In the genomic region with DNA sequence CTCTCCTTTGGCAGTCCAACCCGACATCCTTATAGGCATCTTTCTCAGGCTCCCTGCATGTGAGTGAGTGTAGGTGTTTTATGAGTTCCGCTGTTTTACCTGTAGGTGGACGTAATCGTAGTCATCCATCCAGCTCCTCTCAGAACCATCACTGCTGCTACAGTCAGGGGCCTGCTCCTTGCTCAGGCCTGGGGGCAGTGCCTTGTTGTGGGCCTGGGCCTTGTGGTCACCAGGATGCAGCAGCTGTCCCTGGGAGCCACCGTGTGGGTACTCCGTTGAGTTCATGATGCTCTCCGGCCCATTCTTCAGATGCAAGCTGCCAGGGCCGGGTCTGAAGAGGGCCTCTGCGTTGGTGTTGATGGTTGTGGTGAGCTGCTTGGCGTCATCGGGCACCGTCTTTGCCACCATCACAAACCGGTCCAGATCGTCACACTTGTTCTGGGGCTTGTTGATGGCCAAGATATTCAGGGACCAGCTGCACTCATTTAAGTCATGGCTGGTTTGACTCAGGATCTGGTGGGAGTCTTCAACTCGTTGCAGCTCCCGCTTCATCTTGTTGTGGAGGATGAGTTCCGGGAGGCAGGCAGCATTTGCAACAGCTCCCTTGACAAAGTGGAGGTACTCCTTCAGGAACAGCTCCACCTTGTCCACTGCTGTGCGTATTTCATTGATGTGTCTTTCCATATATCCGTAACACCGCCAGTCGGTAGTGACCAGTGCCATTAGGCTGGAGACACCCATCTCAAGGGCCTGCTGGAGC, we compare ENCODE assay signal across 16 cellular contexts. TPM values are rescaled to one million over a fixed set of nuclear protein-coding genes. Genes with fewer than 3 reads are reported as not detected.
A peak's percentile ranks its signal among the peaks of the same experiment; 100 is the strongest.
DNase-seq lines count a peak whose midpoint lies in the region; ATAC-seq and TF ChIP-seq lines count a peak whose summit lies in the region.
"Had no signal": no experiment of that assay in that cellular context is flagged by ENCODE, and none has a peak within 500 bp of the region (broad histone marks: within the 10 kb centered on the region; RNA-seq: fewer than 3 reads in every experiment).

No MANE protein-coding gene starts in this region.

- peak; percentile 13 for DNase-seq in DMS53 (lab: John Stamatoyannopoulos, UW)
- no peak for DNase-seq in DMS53 treated with DMSO at 0.1 percent for 48 hours (lab: John Stamatoyannopoulos, UW; ENCODE audit: unreplicated experiment)
- peak; percentile 8 for DNase-seq in HT-29 (ENCODE audit: low spot score)
- DNase-seq in neuronal stem cell (ENCODE audit: low spot score), result no peak
- DNase-seq in upper lobe of right lung, result no peak
- no peak for DNase-seq in SKM-1 (lab: John Stamatoyannopoulos, UW; ENCODE audit: unreplicated experiment)
- no peak for DNase-seq in activated CD8-positive, alpha-beta memory T cell treated with anti-CD3 and anti-CD28 coated beads for 24 hours
- DNase-seq: AML-193; CD8-positive, alpha-beta memory T cell; DMS79; GM23248; IMR-90 had no signal

- H3K27me3 ChIP-seq in neuronal stem cell (ENCODE audit: control insufficient read depth in 3 of 3, insufficient read depth in 3 of 3, low read depth in 1 of 3, low read length in 3 of 3) (no peaks in the 10 kb centered on the region), upper lobe of right lung (no peaks in the 10 kb centered on the region)
- H3K27me3 ChIP-seq: BLaER1 had no signal

- no peak overlapping the region for H3K14ac ChIP-seq in neuronal stem cell (ENCODE audit: low read length)

- no peak overlapping the region for H2BK12ac ChIP-seq in neuronal stem cell (ENCODE audit: low read length)

- no peak overlapping the region for H3K4me2 ChIP-seq in neuronal stem cell (ENCODE audit: insufficient read depth, low read length, poor library complexity, severe bottlenecking)
- H3K4me2 ChIP-seq: BLaER1 had no signal

- H3K4me1 ChIP-seq in neuronal stem cell (ENCODE audit: control insufficient read depth in 2 of 2, insufficient read depth in 1 of 2, low read depth in 1 of 2, low read length in 2 of 2) (peaks cover 2 to 6% of the 10 kb centered on the region in 2 donors), upper lobe of right lung (peaks cover 12% of the 10 kb centered on the region)

- ATAC-seq in upper lobe of right lung, result peak; percentile 5
- ATAC-seq: GM12878, HCT116 had no signal

- no peak overlapping the region for H4K91ac ChIP-seq in neuronal stem cell (ENCODE audit: low read depth, low read length, poor library complexity)

- H3K9ac ChIP-seq in neuronal stem cell (ENCODE audit: low read depth, low read length, poor library complexity), result no peak overlapping the region
- H3K9ac ChIP-seq: BLaER1, GM23248 had no signal

- no CpG with 5 or more reads among the region's 21 CpGs for WGBS in neuronal stem cell (ENCODE audit: extremely low coverage in 2 of 2, insufficient read length in 2 of 2, insufficient replicate concordance in 1 of 2), 2 donors

- no peak overlapping the region for H2AFZ ChIP-seq in neuronal stem cell (ENCODE audit: low read length)
- H2AFZ ChIP-seq: GM23248 had no signal

- H2BK5ac ChIP-seq in neuronal stem cell (ENCODE audit: low read length), result no peak overlapping the region

- TF ChIP-seq CTCF in upper lobe of right lung (IDR thresholded peaks at IDR 0.05), result no peak

- H3K36me3 ChIP-seq in neuronal stem cell (replicated peaks in 1 of 2; ENCODE audit: control insufficient read depth in 2 of 2, insufficient read depth in 2 of 2, low read length in 2 of 2), result peaks cover 32 to 96% of the 10 kb centered on the region in 2 donors
- H3K36me3 ChIP-seq in upper lobe of right lung, result peaks cover 91% of the 10 kb centered on the region

- H3K4me3 ChIP-seq in neuronal stem cell (ENCODE audit: low read length in 2 of 2), result no peak overlapping the region
- H3K4me3 ChIP-seq in upper lobe of right lung, result no peak overlapping the region
- H3K4me3 ChIP-seq: BLaER1, GM12878, GM23248 had no signal

- H3K4ac ChIP-seq in neuronal stem cell (ENCODE audit: low read length), result no peak overlapping the region

- H3K9me3 ChIP-seq in neuronal stem cell (replicated peaks in 1 of 2; ENCODE audit: control insufficient read depth in 2 of 2, insufficient read depth in 1 of 2, low read depth in 1 of 2, low read length in 2 of 2), result peaks cover 4 to 16% of the 10 kb centered on the region in 2 donors
- H3K9me3 ChIP-seq in upper lobe of right lung, result no peaks in the 10 kb centered on the region

- no peak overlapping the region for H3K23ac ChIP-seq in neuronal stem cell (ENCODE audit: low read depth, low read length, poor library complexity)

- no peak overlapping the region for H4K8ac ChIP-seq in neuronal stem cell (ENCODE audit: low read depth, low read length)

- H2BK15ac ChIP-seq in neuronal stem cell (ENCODE audit: low read length), result peak overlapping the region; percentile 53

- peak overlapping the region; percentile 39 for H3K18ac ChIP-seq in neuronal stem cell (ENCODE audit: low read length)

- no peak overlapping the region for H2AK5ac ChIP-seq in neuronal stem cell (ENCODE audit: low read depth, low read length)

- intact Hi-C loops in upper lobe of right lung (cut with DNase I), result no loop called here

- no peak overlapping the region for H3K27ac ChIP-seq in neuronal stem cell (replicated peaks; ENCODE audit: low read length)
- H3K27ac ChIP-seq in upper lobe of right lung, result no peak overlapping the region
- H3K27ac ChIP-seq: BLaER1, GM23248, HL-60 had no signal

- H2BK120ac ChIP-seq in neuronal stem cell (ENCODE audit: low read depth, low read length), result no peak overlapping the region

- H3K79me1 ChIP-seq in neuronal stem cell (ENCODE audit: low read depth, low read length), result no peaks in the 10 kb centered on the region

RNA-seq across cellular contexts. Expression of a gene that starts 42.4 kb away (rescaled TPM):
- total RNA-seq in HT-29 (2014; rRNA removed; shearing (Covaris generic)), result 35.4 and 36.4 TPM in 2 replicates
- 6.2 TPM for polyA plus RNA-seq in neuronal stem cell (2013, experiment 1 of 2)
- polyA plus RNA-seq in neuronal stem cell (2013, experiment 2 of 2), result 6.4 TPM
- total RNA-seq in upper lobe of right lung, result 194 TPM

Comparison
In these comparisons a context has a peak if more than half of its experiments do, and no peak if none do; other contexts are left out.
1. DNase-seq: peak in DMS53 (single experiment) and HT-29 (single experiment); none in DMS53 treated with DMSO at 0.1 percent for 48 hours (single experiment), neuronal stem cell (single experiment), upper lobe of right lung (single experiment), SKM-1 (single experiment) and activated CD8-positive, alpha-beta memory T cell treated with anti-CD3 and anti-CD28 coated beads for 24 hours (single experiment).